In genomic region chr6:43645613-43645964, GRCh38 we compare ENCODE assay signal across 9 cellular contexts. TPM values are rescaled to one million over a fixed set of nuclear protein-coding genes. Genes with fewer than 3 reads are reported as not detected.
DNase-seq lines count a peak whose midpoint lies in the region; ATAC-seq and TF ChIP-seq lines count a peak whose summit lies in the region.
"Had no signal": no experiment of that assay in that cellular context is flagged by ENCODE, and none has a peak within 500 bp of the region (broad histone marks: within the 10 kb centered on the region; RNA-seq: fewer than 3 reads in every experiment).

No MANE protein-coding gene starts in this region.

- WGBS in HUES64: 12% methylated on average over 7 of the region's 9 CpGs
- WGBS in endodermal cell (ENCODE audit: insufficient coverage in 1 of 2, insufficient read length in 1 of 2), 2 experiments: 26 to 27% methylated on average over 4 to 9 of the region's 9 CpGs

- H3K4me3 ChIP-seq in ACC112 (ENCODE audit: low read depth, low read length) (peak overlapping the region; percentile 76), HUES64 (ENCODE audit: low read length) (peak overlapping the region; percentile 81), endodermal cell (ENCODE audit: low read length) (peak overlapping the region; percentile 73), mucosa of descending colon (no peak overlapping the region)

- ATAC-seq in foreskin keratinocyte: no peak
- no peak for ATAC-seq in mucosa of descending colon

- no peaks in the 10 kb centered on the region for H3K9me3 ChIP-seq in HUES64 (ENCODE audit: insufficient read depth, low read depth, low read length)
- no peaks in the 10 kb centered on the region for H3K9me3 ChIP-seq in endodermal cell (ENCODE audit: control insufficient read depth, low read length)
- H3K9me3 ChIP-seq in mucosa of descending colon: no peaks in the 10 kb centered on the region

- H3K27me3 ChIP-seq in ACC112 (ENCODE audit: insufficient read depth, low read length) (no peaks in the 10 kb centered on the region), HUES64 (ENCODE audit: insufficient read depth, low read length) (no peaks in the 10 kb centered on the region), endodermal cell (ENCODE audit: control insufficient read depth, insufficient read depth, low read length, poor library complexity, severe bottlenecking) (no peaks in the 10 kb centered on the region), foreskin keratinocyte (no peaks in the 10 kb centered on the region)

- H3K79me2 ChIP-seq in ACC112 (ENCODE audit: control insufficient read depth, insufficient read depth, low read length, unreplicated experiment): peaks cover 3% of the 10 kb centered on the region

- no peak for TF ChIP-seq CTCF in endodermal cell (conservative IDR thresholded peaks at IDR 0.05)
- no peak for TF ChIP-seq CTCF in nephron (IDR thresholded peaks at IDR 0.05; ENCODE audit: unreplicated experiment in 3 of 3)
- TF ChIP-seq CTCF in foreskin keratinocyte (conservative IDR thresholded peaks at IDR 0.05): no peak
- no peak for TF ChIP-seq CTCF in mucosa of descending colon (IDR thresholded peaks at IDR 0.05)

- peaks cover 24% of the 10 kb centered on the region for H3K4me1 Mint-ChIP-seq in endodermal cell
- peaks cover 5% of the 10 kb centered on the region for H3K4me1 Mint-ChIP-seq in nephron

- H3K9me3 Mint-ChIP-seq in endodermal cell: no peaks in the 10 kb centered on the region
- H3K9me3 Mint-ChIP-seq in nephron: no peaks in the 10 kb centered on the region

- H3K36me3 Mint-ChIP-seq in endodermal cell (ENCODE audit: low read depth) (peaks cover 16% of the 10 kb centered on the region), nephron (ENCODE audit: low read depth) (peaks cover 14% of the 10 kb centered on the region)

- no peak overlapping the region for H3K27ac ChIP-seq in ACC112 (ENCODE audit: low read depth, low read length)
- no peak overlapping the region for H3K27ac ChIP-seq in HUES64 (ENCODE audit: low read depth, low read length)
- no peak overlapping the region for H3K27ac ChIP-seq in endodermal cell (ENCODE audit: low read depth, low read length)
- H3K27ac ChIP-seq in foreskin keratinocyte: no peak overlapping the region

- peaks cover 6% of the 10 kb centered on the region for H3K36me3 ChIP-seq in ACC112 (ENCODE audit: insufficient read depth, low read length)
- H3K36me3 ChIP-seq in HUES64 (ENCODE audit: insufficient read depth, low read length): peaks cover 20% of the 10 kb centered on the region
- peaks cover 22% of the 10 kb centered on the region for H3K36me3 ChIP-seq in endodermal cell (ENCODE audit: control insufficient read depth, insufficient read depth, low read length)
- H3K36me3 ChIP-seq in mucosa of descending colon (ENCODE audit: low read depth): peaks cover 3% of the 10 kb centered on the region

- intact Hi-C loops in mucosa of descending colon (cut with DNase I, micrococcal nuclease): no loop called here

- DNase-seq in endodermal cell: no peak
- no peak for DNase-seq in foreskin keratinocyte
- no peak for DNase-seq in ureter (ENCODE audit: low spot score)
- no peak for DNase-seq in mucosa of descending colon
- no peak for DNase-seq in DMS153 (lab: John Stamatoyannopoulos, UW)
- DNase-seq: activated gamma-delta T cell had no signal

- H3K4me1 ChIP-seq in ACC112 (ENCODE audit: control insufficient read depth, insufficient read depth, low read length, unreplicated experiment) (no peaks in the 10 kb centered on the region), HUES64 (ENCODE audit: insufficient read depth, low read length) (peaks cover 8% of the 10 kb centered on the region; the same call in 1 of the 2 replicates), endodermal cell (ENCODE audit: control insufficient read depth, insufficient read depth, low read length) (peaks cover under 1% of the 10 kb centered on the region), foreskin keratinocyte (no peaks in the 10 kb centered on the region), mucosa of descending colon (ENCODE audit: low read depth) (peaks cover 9% of the 10 kb centered on the region)

- no peaks in the 10 kb centered on the region for H3K27me3 Mint-ChIP-seq in endodermal cell (ENCODE audit: insufficient read depth)
- no peaks in the 10 kb centered on the region for H3K27me3 Mint-ChIP-seq in nephron (ENCODE audit: low read depth)

- H3K27ac Mint-ChIP-seq in endodermal cell (peak overlapping the region; percentile 83), nephron (peak overlapping the region; percentile 63 to 74 (median 66))

- H2AFZ ChIP-seq in ACC112 (ENCODE audit: low read length, unreplicated experiment): peak overlapping the region; percentile 99

- H3K4me3 Mint-ChIP-seq in endodermal cell (peak overlapping the region; percentile 59), nephron (peak overlapping the region; percentile 84 to 88 (median 86))

- H3K9ac ChIP-seq in HUES64 (ENCODE audit: low read depth, low read length) (no peak overlapping the region; the same call in 1 of the 2 replicates), endodermal cell (ENCODE audit: extremely low read depth, low read length, poor library complexity, severe bottlenecking) (no peak overlapping the region)

RNA-seq across cellular contexts. Expression of gene RSPH9, which starts 0.8 kb away (rescaled TPM):
- polyA plus RNA-seq in HUES64 (2013, experiment 1 of 2): 0.25 TPM
- 0.57 TPM for polyA plus RNA-seq in HUES64 (2013, experiment 2 of 2)
- total RNA-seq in endodermal cell (under 1 TPM; 0.44 to 0.64 TPM), foreskin keratinocyte (0.04 and 0.07 TPM in 2 replicates), ureter (0.68 TPM), mucosa of descending colon (under 1 TPM in 1 of 3 donors, not detected in 2; 0.12 TPM)
- 1.7 TPM for polyA plus RNA-seq in endodermal cell (2013, experiment 1 of 2)
- polyA plus RNA-seq in endodermal cell (2013, experiment 2 of 2): 1.2 TPM
- polyA plus RNA-seq in foreskin keratinocyte: 0.07 and 0.12 TPM in 2 replicates

RNA-seq across cellular contexts. Expression of gene MAD2L1BP, which starts 9.9 kb away (rescaled TPM):
- polyA plus RNA-seq in HUES64 (2013, experiment 1 of 2): 33.7 TPM
- 36.1 TPM for polyA plus RNA-seq in HUES64 (2013, experiment 2 of 2)
- total RNA-seq in endodermal cell (10 to 100 TPM; 32.7 to 41.5 TPM), foreskin keratinocyte (29.0 and 31.7 TPM in 2 replicates), ureter (27.2 TPM), mucosa of descending colon (10 to 100 TPM; 25.7 to 51.4 (median 41.4) TPM)
- 33.2 TPM for polyA plus RNA-seq in endodermal cell (2013, experiment 1 of 2)
- polyA plus RNA-seq in endodermal cell (2013, experiment 2 of 2): 31.6 TPM
- polyA plus RNA-seq in foreskin keratinocyte: 38.9 and 40.6 TPM in 2 replicates

RNA-seq across cellular contexts. Expression of gene GTPBP2, which starts 16.5 kb away (rescaled TPM):
- polyA plus RNA-seq in HUES64 (2013, experiment 1 of 2): 34.6 TPM
- polyA plus RNA-seq in HUES64 (2013, experiment 2 of 2): 35.9 TPM
- total RNA-seq in endodermal cell (10 to 100 TPM; 87.9 to 90.6 TPM), foreskin keratinocyte (44.8 and 46.4 TPM in 2 replicates), ureter (74.1 TPM), mucosa of descending colon (100 to 1,000 TPM in 1 of 3 donors, 10 to 100 TPM in 2; 61.1 to 100 (median 82.1) TPM)
- 64.2 TPM for polyA plus RNA-seq in endodermal cell (2013, experiment 1 of 2)
- polyA plus RNA-seq in endodermal cell (2013, experiment 2 of 2): 53.7 TPM
- polyA plus RNA-seq in foreskin keratinocyte: 33.0 and 34.1 TPM in 2 replicates

RNA-seq across cellular contexts. Expression of gene MRPS18A, which starts 42.0 kb away (rescaled TPM):
- 55.7 TPM for polyA plus RNA-seq in HUES64 (2013, experiment 1 of 2)
- polyA plus RNA-seq in HUES64 (2013, experiment 2 of 2): 57.9 TPM
- 10 to 100 TPM; 53.6 to 58.8 TPM for total RNA-seq in endodermal cell
- 50.7 TPM for polyA plus RNA-seq in endodermal cell (2013, experiment 1 of 2)
- 50.8 TPM for polyA plus RNA-seq in endodermal cell (2013, experiment 2 of 2)
- total RNA-seq in foreskin keratinocyte: 68.5 and 68.6 TPM in 2 replicates
- polyA plus RNA-seq in foreskin keratinocyte: 88.8 and 92.9 TPM in 2 replicates
- 41.8 TPM for total RNA-seq in ureter
- 10 to 100 TPM; 36.9 to 65.7 (median 61.9) TPM for total RNA-seq in mucosa of descending colon
